Comparison of ENCODE assay signal across 25 cellular contexts in genomic region chr5:136113606-136114005, GRCh38.
"Had no signal": no experiment of that assay in that cellular context is flagged by ENCODE, and none has a peak within 500 bp of the region (broad histone marks: within the 10 kb centered on the region; RNA-seq: fewer than 3 reads in every experiment).

No MANE protein-coding gene starts in this region.

- DNase-seq: activated CD4-positive, alpha-beta T cell treated with anti-CD3 and anti-CD28 coated beads for 48 hours; activated CD4-positive, alpha-beta T cell treated with anti-CD3 and anti-CD28 coated beads, Interleukin-2, amount 50 U/mL, for 48 hours; activated CD8-positive, alpha-beta memory T cell treated with anti-CD3 and anti-CD28 coated beads for 24 hours; activated effector memory CD4-positive, alpha-beta T cell treated with Interleukin-2 at 50 U/mL for 16 hours; activated naive CD4-positive, alpha-beta T cell treated with Interleukin-2 at 50 U/mL for 16 hours; anterior cingulate cortex; endodermal cell; left lung; lower lobe of right lung; mesenchymal stem cell; natural killer cell; pancreas; retina; stimulated activated CD4-positive, alpha-beta T cell treated with anti-CD3 and anti-CD28 coated beads, Interleukin-1b, Interleukin-23, amount 100 ng/mL, for 48 hours; stimulated activated CD4-positive, alpha-beta T cell treated with anti-CD3 and anti-CD28 coated beads, Interleukin-4, amount 100 ng/mL, for 4 hours; stimulated activated naive B cell treated with anti-CD40 and anti-IgM and Interleukin-4, amounts not matched to agents 10 μg/mL and 1 μg/mL and 100 μg/mL, for 72 hours; stomach; T1000; thyroid gland; upper lobe of left lung; WERI-Rb-1 had no signal

- H3K4me1 ChIP-seq: esophagus muscularis mucosa, left lung, lower lobe of right lung, prostate gland, stomach, thyroid gland, upper lobe of left lung had no signal

- H3K27me3 ChIP-seq: esophagus muscularis mucosa, left lung, pancreas, stomach, thyroid gland, upper lobe of left lung, vagina had no signal

- H3K4me2 ChIP-seq: smooth muscle cell had no signal

- H3K9me3 ChIP-seq: esophagus muscularis mucosa, left lung, lower lobe of right lung, pancreas, prostate gland, stomach, thyroid gland, upper lobe of left lung, vagina had no signal

- H3K36me3 ChIP-seq: esophagus muscularis mucosa, left lung, lower lobe of right lung, pancreas, prostate gland, stomach, thyroid gland, upper lobe of left lung, vagina, WERI-Rb-1 had no signal

- H3K4me3 ChIP-seq: esophagus muscularis mucosa, left lung, lower lobe of right lung, pancreas, prostate gland, smooth muscle cell, stomach, thyroid gland, upper lobe of left lung, vagina had no signal

- H3K27ac ChIP-seq: esophagus muscularis mucosa, left lung, lower lobe of right lung, pancreas, prostate gland, stomach, thyroid gland, upper lobe of left lung, vagina, WERI-Rb-1 had no signal
